11 cellular contexts compared by ENCODE assay signal in the genomic region with DNA sequence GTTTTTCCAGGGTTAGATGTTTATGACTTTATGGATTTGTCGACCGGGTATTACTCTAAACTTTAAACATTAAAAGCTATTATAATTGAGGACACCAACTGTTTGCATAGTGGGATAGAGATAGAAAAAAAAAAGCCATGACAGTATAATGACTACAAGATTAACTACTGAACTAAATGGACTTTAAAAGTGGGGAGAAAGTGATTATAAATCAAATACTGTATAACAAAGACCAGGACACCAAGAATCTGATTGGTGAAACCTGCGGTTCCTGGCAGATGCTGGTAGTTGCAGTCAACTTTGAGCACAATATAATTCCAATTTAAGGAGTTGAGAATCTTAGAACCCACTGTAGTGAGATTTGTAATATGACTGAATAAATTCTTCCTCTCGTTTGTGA. TPM values are rescaled to one million over a fixed set of nuclear protein-coding genes. Genes with fewer than 3 reads are reported as not detected.
DNase-seq lines count a peak whose midpoint lies in the region; ATAC-seq and TF ChIP-seq lines count a peak whose summit lies in the region.
"Had no signal": no experiment of that assay in that cellular context is flagged by ENCODE, and none has a peak within 500 bp of the region (broad histone marks: within the 10 kb centered on the region; RNA-seq: fewer than 3 reads in every experiment).

No MANE protein-coding gene starts in this region.

- DNase-seq in activated naive CD4-positive, alpha-beta T cell treated with anti-CD3 and anti-CD28 coated beads for 36 hours = no peak
- DNase-seq in activated naive CD4-positive, alpha-beta T cell treated with anti-CD3 and anti-CD28 coated beads, Interleukin-2, amount 50 U/mL, for 16 hours = no peak
- DNase-seq in ascending aorta (ENCODE audit: low spot score in 2 of 2) (no peak), transverse colon (no peak), NCI-H1930 (lab: John Stamatoyannopoulos, UW) (no peak)
- DNase-seq in stimulated activated CD4-positive, alpha-beta T cell treated with anti-CD3 and anti-CD28 coated beads, Interleukin-4, amount 100 ng/mL, for 4 hours = no peak
- DNase-seq: body of pancreas, EL had no signal

- TF ChIP-seq POLR2A in transverse colon (IDR thresholded peaks at IDR 0.05) = no peak

- no peak overlapping the region for H3K27ac Mint-ChIP-seq in activated naive CD4-positive, alpha-beta T cell treated with anti-CD3 and anti-CD28 coated beads for 36 hours

- intact Hi-C loops in activated naive CD4-positive, alpha-beta T cell treated with anti-CD3 and anti-CD28 coated beads for 36 hours (cut with micrococcal nuclease) = no loop called here
- intact Hi-C loops in ascending aorta (cut with DNase I) = loop anchor here (5.0 to 10.0 kb wide), 3 partner anchors 85 to 725 kb away; a partner anchor contains a TSS
- intact Hi-C loops in transverse colon (cut with DNase I; ENCODE audit: low total_unique reads) = no loop called here

- H3K4me3 Mint-ChIP-seq in activated naive CD4-positive, alpha-beta T cell treated with anti-CD3 and anti-CD28 coated beads for 36 hours = peak overlapping the region; percentile 98

- H3K36me3 ChIP-seq in ascending aorta = no peaks in the 10 kb centered on the region
- peaks cover 0 to 2% (median 0%) of the 10 kb centered on the region in 4 donors for H3K36me3 ChIP-seq in liver (ENCODE audit: control insufficient read depth in 4 of 4, insufficient read depth in 3 of 4, low read depth in 1 of 4, low read length in 3 of 4)
- no peaks in the 10 kb centered on the region for H3K36me3 ChIP-seq in transverse colon

- no peaks in the 10 kb centered on the region for H3K9me3 Mint-ChIP-seq in activated naive CD4-positive, alpha-beta T cell treated with anti-CD3 and anti-CD28 coated beads for 36 hours

- H3K27me3 ChIP-seq in ascending aorta (no peaks in the 10 kb centered on the region), liver (ENCODE audit: control insufficient read depth in 4 of 4, insufficient read depth in 4 of 4, low read length in 3 of 4) (no peaks in the 10 kb centered on the region), transverse colon (no peaks in the 10 kb centered on the region)
- H3K27me3 ChIP-seq: body of pancreas had no signal

- H3K4me1 ChIP-seq in ascending aorta = peaks cover 5 to 15% of the 10 kb centered on the region in 2 donors
- peaks cover 2 to 36% (median 24%) of the 10 kb centered on the region in 4 donors for H3K4me1 ChIP-seq in liver (ENCODE audit: control insufficient read depth in 4 of 4, insufficient read depth in 4 of 4, low read length in 3 of 4)
- peaks cover 0 to 65% (median 44%) of the 10 kb centered on the region in 4 donors for H3K4me1 ChIP-seq in transverse colon

- in situ Hi-C loops in transverse colon (cut with MboI; ENCODE audit: low pct_ligation_motif_present in 1 of 4, low pct_unique_long_range_greater_than_20kb in 1 of 4, low sequenced_read_pairs in 3 of 4) = no loop called here

- no peaks in the 10 kb centered on the region for H3K27me3 Mint-ChIP-seq in activated naive CD4-positive, alpha-beta T cell treated with anti-CD3 and anti-CD28 coated beads for 36 hours (ENCODE audit: low read depth)

- H3K9me3 ChIP-seq in ascending aorta (no peaks in the 10 kb centered on the region), liver (ENCODE audit: control insufficient read depth in 4 of 4, low read length in 3 of 4) (no peaks in the 10 kb centered on the region), transverse colon (no peaks in the 10 kb centered on the region)
- H3K9me3 ChIP-seq: body of pancreas had no signal

- H3K36me3 Mint-ChIP-seq in activated naive CD4-positive, alpha-beta T cell treated with anti-CD3 and anti-CD28 coated beads for 36 hours (ENCODE audit: low read depth) = peaks cover 31% of the 10 kb centered on the region

- peak overlapping the region; percentile 51 to 72 for H3K9ac ChIP-seq in liver (ENCODE audit: low read depth in 1 of 2, low read length in 2 of 2)

- no peak for TF ChIP-seq RAD21 in liver (IDR thresholded peaks at IDR 0.05)

- H3K27ac ChIP-seq in ascending aorta = no peak overlapping the region
- H3K27ac ChIP-seq in liver (ENCODE audit: low read depth in 1 of 2, low read length in 2 of 2) = no peak overlapping the region
- peak overlapping the region; percentile 94 to 100 (median 96) for H3K27ac ChIP-seq in transverse colon

- CTCF ChIA-PET in activated naive CD4-positive, alpha-beta T cell treated with anti-CD3 and anti-CD28 coated beads for 36 hours (lab: Charles Lee) = interaction anchor here (0.6 kb wide), 1 partner anchor 621 kb away, joined by 3 read pairs; no protein-coding TSS in a partner anchor

- H3K4me3 ChIP-seq in ascending aorta (peak overlapping the region; percentile 95 to 100), liver (ENCODE audit: low read depth in 1 of 3, low read length in 3 of 3) (peak overlapping the region; percentile 42 to 87 (median 86)), transverse colon (peak overlapping the region; percentile 8 to 86 (median 64))

- ATAC-seq in GM19397 (IDR thresholded peaks at IDR 0.05; ENCODE audit: unreplicated experiment) = no peak
- ATAC-seq: body of pancreas had no signal

- peaks cover 41% of the 10 kb centered on the region for H3K4me1 Mint-ChIP-seq in activated naive CD4-positive, alpha-beta T cell treated with anti-CD3 and anti-CD28 coated beads for 36 hours (ENCODE audit: low read depth)

- TF ChIP-seq EP300 in transverse colon (IDR thresholded peaks at IDR 0.05; ENCODE audit: low read depth) = no peak

- TF ChIP-seq CTCF in ascending aorta (IDR thresholded peaks at IDR 0.05) (no peak), liver (IDR thresholded peaks at IDR 0.05; ENCODE audit: low read depth, low read length, missing input control) (no peak), transverse colon (IDR thresholded peaks at IDR 0.05) (no peak)

- WGBS in liver = 8% methylated on average over 4 of the region's 4 CpGs
- 3 to 5% methylated on average over 3 to 4 of the region's 4 CpGs for WGBS in transverse colon (ENCODE audit: low coverage in 1 of 2), 2 donors

TF ChIP-seq in liver, 16 proteins besides CTCF, POLR2A, EP300 and RAD21:
- TF ChIP-seq HNF4A (conservative IDR thresholded peaks at IDR 0.05) (no peak), FOXA2 (IDR thresholded peaks at IDR 0.05) (no peak), FOXA1 (IDR thresholded peaks at IDR 0.05) (no peak), HNF4G (IDR thresholded peaks at IDR 0.05) (no peak)
- TF ChIP-seq, protein P1, sequence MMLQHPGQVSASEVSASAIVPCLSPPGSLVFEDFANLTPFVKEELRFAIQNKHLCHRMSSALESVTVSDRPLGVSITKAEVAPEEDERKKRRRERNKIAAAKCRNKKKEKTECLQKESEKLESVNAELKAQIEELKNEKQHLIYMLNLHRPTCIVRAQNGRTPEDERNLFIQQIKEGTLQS (IDR thresholded peaks at IDR 0.05) = no peak
- TF ChIP-seq, protein P2, sequence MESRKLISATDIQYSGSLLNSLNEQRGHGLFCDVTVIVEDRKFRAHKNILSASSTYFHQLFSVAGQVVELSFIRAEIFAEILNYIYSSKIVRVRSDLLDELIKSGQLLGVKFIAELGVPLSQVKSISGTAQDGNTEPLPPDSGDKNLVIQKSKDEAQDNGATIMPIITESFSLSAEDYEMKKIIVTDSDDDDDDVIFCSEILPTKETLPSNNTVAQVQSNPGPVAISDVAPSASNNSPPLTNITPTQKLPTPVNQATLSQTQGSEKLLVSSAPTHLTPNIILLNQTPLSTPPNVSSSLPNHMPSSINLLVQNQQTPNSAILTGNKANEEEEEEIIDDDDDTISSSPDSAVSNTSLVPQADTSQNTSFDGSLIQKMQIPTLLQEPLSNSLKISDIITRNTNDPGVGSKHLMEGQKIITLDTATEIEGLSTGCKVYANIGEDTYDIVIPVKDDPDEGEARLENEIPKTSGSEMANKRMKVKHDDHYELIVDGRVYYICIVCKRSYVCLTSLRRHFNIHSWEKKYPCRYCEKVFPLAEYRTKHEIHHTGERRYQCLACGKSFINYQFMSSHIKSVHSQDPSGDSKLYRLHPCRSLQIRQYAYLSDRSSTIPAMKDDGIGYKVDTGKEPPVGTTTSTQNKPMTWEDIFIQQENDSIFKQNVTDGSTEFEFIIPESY (IDR thresholded peaks at IDR 0.05) = no peak

RNA-seq across cellular contexts. Expression of a gene that starts 2.5 kb away (rescaled TPM):
- total RNA-seq in activated naive CD4-positive, alpha-beta T cell treated with anti-CD3 and anti-CD28 coated beads for 36 hours = 10 to 100 TPM; 60.5 to 62.2 TPM
- total RNA-seq in ascending aorta (21.2 TPM), liver (10 to 100 TPM; 30.0 to 45.5 TPM), transverse colon (10 to 100 TPM; 37.0 to 56.7 (median 48.6) TPM)
- polyA plus RNA-seq in liver = 10 to 100 TPM; 12.0 to 15.2 TPM

RNA-seq across cellular contexts. Expression of a gene that starts 47.3 kb away (rescaled TPM):
- total RNA-seq in activated naive CD4-positive, alpha-beta T cell treated with anti-CD3 and anti-CD28 coated beads for 36 hours = under 1 TPM; 0.07 to 0.10 TPM
- total RNA-seq in ascending aorta (not detected), liver (under 1 TPM; 0.51 to 0.75 TPM), transverse colon (100 to 1,000 TPM; 112 to 150 (median 126) TPM)
- polyA plus RNA-seq in liver = 1 to 10 TPM in 1 of 2 donors, under 1 TPM in 1; 0.38 to 1.1 TPM
- total RNA-seq: HT1080 had no signal

Comparison
In these comparisons a context has a peak if more than half of its experiments do, and no peak if none do; other contexts are left out.
1. H3K27ac ChIP-seq: peak in transverse colon (4 of 4); none in ascending aorta (0 of 2) and liver (0 of 2).
2. RNA of a gene that starts 47.3 kb away (total RNA-seq): 112 to 150 TPM in transverse colon; 0.51 to 0.75 TPM in liver, 0.07 to 0.10 TPM in activated naive CD4-positive, alpha-beta T cell treated with anti-CD3 and anti-CD28 coated beads for 36 hours and not detected in ascending aorta (single experiment); every median in the first group is over 10 times any median in the second.
3. Peak in every context shown above with its lines, with median percentiles within 50 percentile points of each other: H3K4me3 ChIP-seq.